Comparison of ENCODE assay signal across 7 cellular contexts in the genomic region with DNA sequence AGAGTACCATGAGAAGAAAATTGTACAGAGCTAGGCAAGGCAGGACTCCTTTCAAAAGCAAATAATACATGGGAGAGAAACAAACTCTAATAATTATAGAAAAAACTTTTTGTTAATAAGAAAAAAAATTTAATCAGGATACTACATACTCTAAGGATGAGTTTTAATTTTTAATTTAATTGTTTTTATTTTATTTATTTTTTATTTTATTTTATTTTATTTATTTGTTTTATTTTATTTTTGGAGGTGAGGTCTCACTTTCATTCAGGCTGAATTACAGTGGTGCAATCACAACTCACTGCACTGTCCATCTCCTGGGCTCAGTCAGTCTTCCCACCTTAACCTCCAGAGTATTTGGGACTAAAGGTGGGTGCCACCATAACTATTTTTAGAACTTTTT.
"Had no signal": no experiment of that assay in that cellular context is flagged by ENCODE, and none has a peak within 500 bp of the region (broad histone marks: within the 10 kb centered on the region; RNA-seq: fewer than 3 reads in every experiment).

No MANE protein-coding gene starts in this region.

- FAIRE-seq: GM12878, GM12891, GM12892, GM18507, GM19239 had no signal

- DNase-seq: GDM1, GF-D8 had no signal

- ATAC-seq: GM12878 had no signal
